7 cellular contexts compared by ENCODE assay signal in the genomic region with DNA sequence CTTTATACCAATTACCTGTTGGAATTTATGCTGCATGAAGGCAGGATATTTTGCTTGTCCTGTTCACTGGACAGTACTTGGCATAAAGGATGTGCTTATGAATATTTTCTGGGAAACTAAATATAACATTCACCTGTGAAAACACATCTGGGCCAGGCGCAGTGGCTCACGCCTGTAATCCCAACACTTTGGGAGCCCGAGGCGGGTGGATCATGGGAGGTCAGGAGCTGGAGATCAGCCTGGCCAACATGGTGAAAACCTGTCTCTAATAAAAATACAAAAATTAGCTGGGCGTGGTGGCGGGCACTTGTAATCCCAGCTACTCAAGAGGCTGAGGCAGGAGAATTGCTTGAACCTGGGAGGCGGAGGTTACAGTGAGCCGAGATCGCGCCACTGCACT. TPM values are rescaled to one million over a fixed set of nuclear protein-coding genes. Genes with fewer than 3 reads are reported as not detected.
DNase-seq lines count a peak whose midpoint lies in the region; ATAC-seq and TF ChIP-seq lines count a peak whose summit lies in the region.
"Not testable (repeated sequence)": the region's sequence is repeated elsewhere in the genome, so short reads cannot be mapped to it uniquely, and the experiment has no call there.

No MANE protein-coding gene starts in this region.

- peaks cover 16% of the 10 kb centered on the region for H3K4me1 ChIP-seq in CD8-positive, alpha-beta memory T cell (ENCODE audit: insufficient read depth, low read length)
- peaks cover 10 to 14% of the 10 kb centered on the region in 2 donors for H3K4me1 ChIP-seq in naive thymus-derived CD4-positive, alpha-beta T cell (ENCODE audit: control insufficient read depth in 2 of 2, insufficient read depth in 2 of 2, low read length in 2 of 2)

- not testable (repeated sequence) for H3K9me3 ChIP-seq in CD8-positive, alpha-beta memory T cell (ENCODE audit: low read length); naive thymus-derived CD4-positive, alpha-beta T cell (ENCODE audit: control insufficient read depth in 2 of 3, low read length in 3 of 3)

- peaks cover 0 to 11% (median 0%) of the 10 kb centered on the region in 3 donors for H3K36me3 Mint-ChIP-seq in CD8-positive, alpha-beta memory T cell
- not testable (repeated sequence) for H3K36me3 Mint-ChIP-seq in activated B cell treated with CpG ODN at 0.5 μM for 24 hours (ENCODE audit: low read depth)
- H3K36me3 Mint-ChIP-seq in activated T-cell treated with anti-CD3 and anti-CD28 coated beads, Interleukin-2, amount 50 U/mL, for 24 hours (ENCODE audit: low read depth), result peaks cover 25% of the 10 kb centered on the region
- H3K36me3 Mint-ChIP-seq in activated naive CD4-positive, alpha-beta T cell treated with anti-CD3 and anti-CD28 coated beads, Interleukin-2, amount 10 ng/mL, durations not matched to agents 7 days and 5 days, result peaks cover 19% of the 10 kb centered on the region
- H3K36me3 Mint-ChIP-seq in central memory CD8-positive, alpha-beta T cell (ENCODE audit: insufficient read depth), result peaks cover 13% of the 10 kb centered on the region
- H3K36me3 Mint-ChIP-seq in naive thymus-derived CD4-positive, alpha-beta T cell, result peaks cover 0 to 13% (median 0%) of the 10 kb centered on the region in 5 donors

- not testable (repeated sequence) for H3K27ac ChIP-seq in CD8-positive, alpha-beta memory T cell (ENCODE audit: low read depth, low read length); naive thymus-derived CD4-positive, alpha-beta T cell (ENCODE audit: low read depth, low read length)

- peaks cover 13 to 29% (median 14%) of the 10 kb centered on the region in 3 donors for H3K4me1 Mint-ChIP-seq in CD8-positive, alpha-beta memory T cell
- peaks cover 15% of the 10 kb centered on the region for H3K4me1 Mint-ChIP-seq in activated B cell treated with CpG ODN at 0.5 μM for 24 hours
- H3K4me1 Mint-ChIP-seq in activated T-cell treated with anti-CD3 and anti-CD28 coated beads, Interleukin-2, amount 50 U/mL, for 24 hours (ENCODE audit: low read depth), result peaks cover 42% of the 10 kb centered on the region
- peaks cover 47% of the 10 kb centered on the region for H3K4me1 Mint-ChIP-seq in activated naive CD4-positive, alpha-beta T cell treated with anti-CD3 and anti-CD28 coated beads, Interleukin-2, amount 10 ng/mL, durations not matched to agents 7 days and 5 days
- H3K4me1 Mint-ChIP-seq in central memory CD8-positive, alpha-beta T cell, result peaks cover 17% of the 10 kb centered on the region
- H3K4me1 Mint-ChIP-seq in naive thymus-derived CD4-positive, alpha-beta T cell, result peaks cover 6 to 37% (median 18%) of the 10 kb centered on the region in 7 donors

- POLR2A ChIA-PET in CD8-positive, alpha-beta memory T cell (lab: Charles Lee), result not testable (repeated sequence)
- POLR2A ChIA-PET in activated B cell treated with CpG ODN at 0.5 μM for 24 hours (lab: Charles Lee), result interaction anchor here (0.7 to 1.2 kb wide), 3 partner anchors 12 to 98 kb away, joined by 3 to 11 read pairs (median 3); no protein-coding TSS in a partner anchor
- POLR2A ChIA-PET in naive thymus-derived CD4-positive, alpha-beta T cell (lab: Charles Lee), result interaction anchor here (0.9 to 1.8 kb wide), 3 partner anchors 15 to 87 kb away, joined by 3 to 7 read pairs (median 3); no protein-coding TSS in a partner anchor

- TF ChIP-seq CTCF in activated B cell treated with CpG ODN at 0.5 μM for 24 hours (IDR thresholded peaks at IDR 0.05), result not testable (repeated sequence)

- not testable (repeated sequence) for H3K4me3 ChIP-seq in CD8-positive, alpha-beta memory T cell (ENCODE audit: low read length); naive thymus-derived CD4-positive, alpha-beta T cell (ENCODE audit: low read length)

- ATAC-seq in activated B cell treated with CpG ODN at 0.5 μM for 24 hours (ENCODE audit: low read depth); central memory CD8-positive, alpha-beta T cell (replicated peaks; ENCODE audit: extremely low read depth, poor library complexity, severe bottlenecking); naive thymus-derived CD4-positive, alpha-beta T cell: not testable (repeated sequence)

- H3K9me3 Mint-ChIP-seq in CD8-positive, alpha-beta memory T cell; activated B cell treated with CpG ODN at 0.5 μM for 24 hours; activated T-cell treated with anti-CD3 and anti-CD28 coated beads, Interleukin-2, amount 50 U/mL, for 24 hours; activated naive CD4-positive, alpha-beta T cell treated with anti-CD3 and anti-CD28 coated beads, Interleukin-2, amount 10 ng/mL, durations not matched to agents 7 days and 5 days; central memory CD8-positive, alpha-beta T cell; naive thymus-derived CD4-positive, alpha-beta T cell: not testable (repeated sequence)

- intact Hi-C loops in activated B cell treated with CpG ODN at 0.5 μM for 24 hours (cut with micrococcal nuclease); naive thymus-derived CD4-positive, alpha-beta T cell (cut with micrococcal nuclease); posterior vena cava (cut with DNase I): not testable (repeated sequence)

- H3K4me3 Mint-ChIP-seq in CD8-positive, alpha-beta memory T cell, result peak overlapping the region; percentile 66 to 92 (median 78)
- H3K4me3 Mint-ChIP-seq in activated B cell treated with CpG ODN at 0.5 μM for 24 hours, result not testable (repeated sequence)
- peak overlapping the region; percentile 85 for H3K4me3 Mint-ChIP-seq in activated T-cell treated with anti-CD3 and anti-CD28 coated beads, Interleukin-2, amount 50 U/mL, for 24 hours
- peak overlapping the region; percentile 85 for H3K4me3 Mint-ChIP-seq in activated naive CD4-positive, alpha-beta T cell treated with anti-CD3 and anti-CD28 coated beads, Interleukin-2, amount 10 ng/mL, durations not matched to agents 7 days and 5 days
- H3K4me3 Mint-ChIP-seq in central memory CD8-positive, alpha-beta T cell, result peak overlapping the region; percentile 85
- H3K4me3 Mint-ChIP-seq in naive thymus-derived CD4-positive, alpha-beta T cell, result peak overlapping the region in 8 of 10 donors; percentile 54 to 91 (median 80)

- not testable (repeated sequence) for H3K27me3 Mint-ChIP-seq in CD8-positive, alpha-beta memory T cell; activated B cell treated with CpG ODN at 0.5 μM for 24 hours; activated T-cell treated with anti-CD3 and anti-CD28 coated beads, Interleukin-2, amount 50 U/mL, for 24 hours; central memory CD8-positive, alpha-beta T cell; naive thymus-derived CD4-positive, alpha-beta T cell
- H3K27me3 Mint-ChIP-seq in activated naive CD4-positive, alpha-beta T cell treated with anti-CD3 and anti-CD28 coated beads, Interleukin-2, amount 10 ng/mL, durations not matched to agents 7 days and 5 days, result peaks cover 12% of the 10 kb centered on the region

- peak overlapping the region in 7 of 8 donors; percentile 9 to 91 (median 46) for H3K27ac Mint-ChIP-seq in CD8-positive, alpha-beta memory T cell
- H3K27ac Mint-ChIP-seq in activated B cell treated with CpG ODN at 0.5 μM for 24 hours, result peak overlapping the region; percentile 12
- H3K27ac Mint-ChIP-seq in activated T-cell treated with anti-CD3 and anti-CD28 coated beads, Interleukin-2, amount 50 U/mL, for 24 hours, result not testable (repeated sequence)
- H3K27ac Mint-ChIP-seq in activated naive CD4-positive, alpha-beta T cell treated with anti-CD3 and anti-CD28 coated beads, Interleukin-2, amount 10 ng/mL, durations not matched to agents 7 days and 5 days, result peak overlapping the region; percentile 70
- peak overlapping the region; percentile 93 for H3K27ac Mint-ChIP-seq in central memory CD8-positive, alpha-beta T cell (ENCODE audit: low read depth)
- peak overlapping the region; percentile 58 to 99 (median 88) for H3K27ac Mint-ChIP-seq in naive thymus-derived CD4-positive, alpha-beta T cell

- CTCF ChIA-PET in CD8-positive, alpha-beta memory T cell (lab: Charles Lee), result interaction anchor here (1.7 kb wide), 1 partner anchor 15 kb away, joined by 3 read pairs; no protein-coding TSS in a partner anchor
- CTCF ChIA-PET in activated B cell treated with CpG ODN at 0.5 μM for 24 hours (lab: Charles Lee); naive thymus-derived CD4-positive, alpha-beta T cell (lab: Charles Lee): not testable (repeated sequence)
- CTCF ChIA-PET in activated naive CD4-positive, alpha-beta T cell treated with anti-CD3 and anti-CD28 coated beads, Interleukin-2, amount 10 ng/mL, durations not matched to agents 7 days and 5 days (lab: Charles Lee), result interaction anchor here (1.2 kb wide), 1 partner anchor 22 kb away, joined by 3 read pairs; no protein-coding TSS in a partner anchor

- DNase-seq in CD8-positive, alpha-beta memory T cell; activated B cell treated with CpG ODN at 0.5 μM for 24 hours; activated T-cell treated with anti-CD3 and anti-CD28 coated beads, Interleukin-2, amount 50 U/mL, for 24 hours; central memory CD8-positive, alpha-beta T cell (ENCODE audit: low spot score in 2 of 2); naive thymus-derived CD4-positive, alpha-beta T cell: not testable (repeated sequence)
- DNase-seq in activated naive CD4-positive, alpha-beta T cell treated with anti-CD3 and anti-CD28 coated beads, Interleukin-2, amount 10 ng/mL, durations not matched to agents 7 days and 5 days, result peak; percentile 5
- peak; percentile 63 for DNase-seq in posterior vena cava (ENCODE audit: low spot score)

- H3K27me3 ChIP-seq in CD8-positive, alpha-beta memory T cell (ENCODE audit: insufficient read depth, low read length, poor library complexity, severe bottlenecking); naive thymus-derived CD4-positive, alpha-beta T cell (ENCODE audit: control insufficient read depth in 2 of 2, insufficient read depth in 2 of 2, low read length in 2 of 2): not testable (repeated sequence)

- H3K36me3 ChIP-seq in CD8-positive, alpha-beta memory T cell (ENCODE audit: insufficient read depth, low read length); naive thymus-derived CD4-positive, alpha-beta T cell (ENCODE audit: control insufficient read depth in 2 of 3, insufficient read depth in 3 of 3, low read length in 3 of 3): not testable (repeated sequence)

RNA-seq across cellular contexts. Expression of a gene that starts 1.4 kb away (rescaled TPM):
- total RNA-seq in CD8-positive, alpha-beta memory T cell, result 10 to 100 TPM; 39.2 to 40.3 TPM
- 27.0 TPM for polyA plus RNA-seq in CD8-positive, alpha-beta memory T cell
- total RNA-seq in activated B cell treated with CpG ODN at 0.5 μM for 24 hours, result 17.0 and 19.5 TPM in 2 replicates
- total RNA-seq in naive thymus-derived CD4-positive, alpha-beta T cell, result 10 to 100 TPM; 34.1 to 56.9 (median 40.5) TPM
- 10 to 100 TPM; 42.0 to 42.9 TPM for polyA plus RNA-seq in naive thymus-derived CD4-positive, alpha-beta T cell
- total RNA-seq in posterior vena cava, result 10 to 100 TPM; 18.3 to 20.3 TPM
